ENCODE assay signal across 10 cellular contexts in the genomic region with DNA sequence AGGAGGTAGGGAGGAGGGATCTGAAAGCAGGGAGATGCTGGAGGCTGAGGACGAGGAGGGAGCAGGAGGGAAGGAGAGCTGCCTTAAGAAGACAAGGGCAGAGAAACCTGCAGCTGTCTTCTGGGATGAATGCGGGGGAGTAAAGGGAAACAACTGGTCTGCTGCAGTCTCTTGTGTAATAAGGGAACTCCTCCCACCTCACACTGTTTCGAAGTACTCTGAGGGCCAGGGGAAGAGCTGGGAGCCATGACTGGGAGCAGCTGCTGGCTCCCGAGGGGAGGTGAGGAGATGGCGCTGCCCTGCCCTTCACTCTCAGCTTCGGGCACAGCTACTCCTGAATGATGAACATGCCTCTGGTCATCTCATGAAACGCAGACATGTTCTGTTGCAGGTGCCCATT.
DNase-seq lines count a peak whose midpoint lies in the region; ATAC-seq and TF ChIP-seq lines count a peak whose summit lies in the region.
"Had no signal": no experiment of that assay in that cellular context is flagged by ENCODE, and none has a peak within 500 bp of the region (broad histone marks: within the 10 kb centered on the region; RNA-seq: fewer than 3 reads in every experiment).

No MANE protein-coding gene starts in this region.

- no peak overlapping the region for H3K27ac Mint-ChIP-seq in activated CD4-positive, alpha-beta T cell treated with anti-CD3 and anti-CD28 coated beads for 36 hours

- in situ Hi-C loops in brain microvascular endothelial cell (cut with HindIII; ENCODE audit: low pct_ligation_motif_present, low sequenced_read_pairs): no loop called here

- no peaks in the 10 kb centered on the region for H3K4me1 ChIP-seq in stomach

- H3K4me3 Mint-ChIP-seq in activated T-cell treated with anti-CD3 and anti-CD28 coated beads, Interleukin-2, amount 50 U/mL, for 4 hours: no peak overlapping the region
- no peak overlapping the region for H3K4me3 Mint-ChIP-seq in activated CD4-positive, alpha-beta T cell treated with anti-CD3 and anti-CD28 coated beads for 36 hours

- DNase-seq in NCI-H2171 treated with DMSO at 0.1 percent for 48 hours (lab: John Stamatoyannopoulos, UW): peak; percentile 28
- DNase-seq in NCI-H2171 (lab: John Stamatoyannopoulos, UW): no peak
- DNase-seq in brain microvascular endothelial cell: peak; percentile 65
- DNase-seq in left lobe of liver (ENCODE audit: low spot score): peak; percentile 24
- DNase-seq in stomach: peak; percentile 20
- no peak for DNase-seq in activated T-cell treated with anti-CD3 and anti-CD28 coated beads, Interleukin-2, amount 50 U/mL, for 4 hours
- DNase-seq in activated CD4-positive, alpha-beta T cell treated with anti-CD3 and anti-CD28 coated beads for 36 hours: no peak
- no peak for DNase-seq in NCI-H1417 (lab: John Stamatoyannopoulos, UW)
- DNase-seq: dermis blood vessel endothelial cell; stimulated activated CD4-positive, alpha-beta T cell treated with anti-CD3 and anti-CD28 coated beads, Interleukin-1b, Interleukin-23, amount 100 ng/mL, for 48 hours had no signal

- H3K4me1 Mint-ChIP-seq in activated T-cell treated with anti-CD3 and anti-CD28 coated beads, Interleukin-2, amount 50 U/mL, for 4 hours (ENCODE audit: low read depth): no peaks in the 10 kb centered on the region
- H3K4me1 Mint-ChIP-seq in activated CD4-positive, alpha-beta T cell treated with anti-CD3 and anti-CD28 coated beads for 36 hours: peaks cover 3% of the 10 kb centered on the region

- peaks cover 46% of the 10 kb centered on the region for H3K36me3 Mint-ChIP-seq in activated T-cell treated with anti-CD3 and anti-CD28 coated beads, Interleukin-2, amount 50 U/mL, for 4 hours (ENCODE audit: insufficient read depth)
- H3K36me3 Mint-ChIP-seq in activated CD4-positive, alpha-beta T cell treated with anti-CD3 and anti-CD28 coated beads for 36 hours (ENCODE audit: low read depth): peaks cover 14% of the 10 kb centered on the region

- no peaks in the 10 kb centered on the region for H3K9me3 ChIP-seq in stomach

- CTCF ChIA-PET in activated CD4-positive, alpha-beta T cell treated with anti-CD3 and anti-CD28 coated beads for 36 hours (lab: Charles Lee): interaction anchor here (0.6 to 2.1 kb wide), 5 partner anchors 11 to 154 kb away, joined by 3 to 7 read pairs (median 4); no protein-coding TSS in a partner anchor

- no peak overlapping the region for H3K27ac ChIP-seq in brain microvascular endothelial cell
- H3K27ac ChIP-seq in stomach: no peak overlapping the region

- no peak for TF ChIP-seq POLR2A in stomach (IDR thresholded peaks at IDR 0.05)

- intact Hi-C loops in stomach (cut with DNase I; ENCODE audit: low total_unique reads): no loop called here
- intact Hi-C loops in activated CD4-positive, alpha-beta T cell treated with anti-CD3 and anti-CD28 coated beads for 36 hours (cut with DNase I, micrococcal nuclease): no loop called here

- no peak for TF ChIP-seq CTCF in brain microvascular endothelial cell (IDR thresholded peaks at IDR 0.05; ENCODE audit: low read depth, low read length, missing control alignments)
- no peak for TF ChIP-seq CTCF in stomach (IDR thresholded peaks at IDR 0.05)

- 72 to 82% (median 74%) methylated on average over 7 of the region's 7 CpGs for WGBS in stomach, 5 donors

- POLR2A ChIA-PET in activated CD4-positive, alpha-beta T cell treated with anti-CD3 and anti-CD28 coated beads for 36 hours (lab: Charles Lee): interaction anchor here (0.6 kb wide), 3 partner anchors 80 to 400 kb away, joined by 3 to 8 read pairs (median 3); no protein-coding TSS in a partner anchor

- peak; percentile 46 for ATAC-seq in left lobe of liver
- ATAC-seq in activated T-cell treated with anti-CD3 and anti-CD28 coated beads, Interleukin-2, amount 50 U/mL, for 4 hours: no peak
- no peak for ATAC-seq in activated CD4-positive, alpha-beta T cell treated with anti-CD3 and anti-CD28 coated beads for 36 hours

- H3K36me3 ChIP-seq in brain microvascular endothelial cell (replicated peaks): peaks cover 75% of the 10 kb centered on the region
- peaks cover 47 to 100% (median 98%) of the 10 kb centered on the region in 4 donors for H3K36me3 ChIP-seq in stomach

- no peaks in the 10 kb centered on the region for H3K27me3 Mint-ChIP-seq in activated T-cell treated with anti-CD3 and anti-CD28 coated beads, Interleukin-2, amount 50 U/mL, for 4 hours (ENCODE audit: low read depth)
- H3K27me3 Mint-ChIP-seq in activated CD4-positive, alpha-beta T cell treated with anti-CD3 and anti-CD28 coated beads for 36 hours: no peaks in the 10 kb centered on the region

- no peaks in the 10 kb centered on the region for H3K9me3 Mint-ChIP-seq in activated T-cell treated with anti-CD3 and anti-CD28 coated beads, Interleukin-2, amount 50 U/mL, for 4 hours
- no peaks in the 10 kb centered on the region for H3K9me3 Mint-ChIP-seq in activated CD4-positive, alpha-beta T cell treated with anti-CD3 and anti-CD28 coated beads for 36 hours (ENCODE audit: low read depth)

- TF ChIP-seq EP300 in stomach (IDR thresholded peaks at IDR 0.05): no peak

- H3K27me3 ChIP-seq in brain microvascular endothelial cell (replicated peaks) (no peaks in the 10 kb centered on the region), stomach (no peaks in the 10 kb centered on the region)

- H3K4me3 ChIP-seq in brain microvascular endothelial cell (ENCODE audit: low read depth, low read length): no peak overlapping the region
- no peak overlapping the region for H3K4me3 ChIP-seq in stomach

Comparison
In these comparisons a context has a peak if more than half of its experiments do, and no peak if none do; other contexts are left out.
1. DNase-seq: peak in NCI-H2171 treated with DMSO at 0.1 percent for 48 hours (single experiment), brain microvascular endothelial cell (single experiment), left lobe of liver (single experiment) and stomach (single experiment); none in NCI-H2171 (single experiment), activated T-cell treated with anti-CD3 and anti-CD28 coated beads, Interleukin-2, amount 50 U/mL, for 4 hours (single experiment), activated CD4-positive, alpha-beta T cell treated with anti-CD3 and anti-CD28 coated beads for 36 hours (single experiment) and NCI-H1417 (0 of 3).